In the genomic region with DNA sequence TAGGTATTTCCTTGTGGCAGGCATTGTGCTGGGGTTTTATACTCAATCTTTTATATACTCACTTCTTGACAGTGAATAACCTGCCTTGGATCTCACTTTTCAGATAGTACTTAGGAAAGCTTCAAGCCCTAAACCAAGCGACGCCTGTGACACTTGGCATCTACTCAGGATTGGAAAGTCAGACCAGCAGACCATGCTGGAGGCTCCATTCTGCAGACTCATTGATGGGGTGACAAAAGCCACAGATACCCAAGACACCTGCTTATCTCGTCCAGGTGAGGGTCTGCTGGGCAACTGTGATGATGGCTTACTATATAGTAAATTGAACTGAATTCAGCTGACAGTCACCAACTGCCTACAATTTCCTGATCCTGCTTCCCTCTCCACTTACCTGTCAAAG, we compare ENCODE assay signal across 32 cellular contexts.
"Had no signal": no experiment of that assay in that cellular context is flagged by ENCODE, and none has a peak within 500 bp of the region (broad histone marks: within the 10 kb centered on the region; RNA-seq: fewer than 3 reads in every experiment).

No MANE protein-coding gene starts in this region.

- H3K27ac ChIP-seq: ascending aorta, breast epithelium, cardiac muscle cell, colonic mucosa, dorsolateral prefrontal cortex, esophagus squamous epithelium, gastroesophageal sphincter had no signal

- H3K4me1 ChIP-seq: ascending aorta, breast epithelium, colonic mucosa, esophagus squamous epithelium, gastroesophageal sphincter had no signal

- ATAC-seq: activated CD4-positive, alpha-beta T cell treated with anti-CD3 and anti-CD28 coated beads for 36 hours; activated CD8-positive, alpha-beta T cell treated with anti-CD3 and anti-CD28 coated beads, Interleukin-2, amount 10 ng/mL, durations not matched to agents 7 days and 5 days; activated T-cell treated with anti-CD3 and anti-CD28 coated beads, Interleukin-2, amount 50 U/mL, for 4 hours; activated T-helper 17 cell treated with anti-CD3 and anti-CD28 coated beads, Interleukin-2, amount 50 U/mL, for 72 hours; effector memory CD8-positive, alpha-beta T cell; gastroesophageal sphincter; T-helper 17 cell had no signal

- DNase-seq: activated CD4-positive, alpha-beta memory T cell treated with anti-CD3 and anti-CD28 coated beads for 36 hours; activated CD4-positive, alpha-beta T cell treated with anti-CD3 and anti-CD28 coated beads for 36 hours; activated CD4-positive, alpha-beta T cell treated with anti-CD3 and anti-CD28 coated beads, Interleukin-2, amount 10 ng/mL, durations not matched to agents 24 days and 14 days; activated CD4-positive, CD25-positive, alpha-beta regulatory T cell; activated CD4-positive, CD25-positive, alpha-beta regulatory T cell treated with anti-CD3 and anti-CD28 coated beads, Interleukin-2, amount 50 U/mL, for 72 hours; activated CD8-positive, alpha-beta T cell treated with anti-CD3 and anti-CD28 coated beads, Interleukin-2, amount 10 ng/mL, durations not matched to agents 7 days and 5 days; activated effector memory CD4-positive, alpha-beta T cell treated with Interleukin-2 at 50 U/mL for 16 hours; activated gamma-delta T cell treated with Interleukin-2 at 50 U/mL for 16 hours; activated naive CD4-positive, alpha-beta T cell treated with Interleukin-2 at 50 U/mL for 16 hours; activated naive CD8-positive, alpha-beta T cell treated with anti-CD3 and anti-CD28 coated beads, Interleukin-2, amount 10 ng/mL, durations not matched to agents 7 days and 5 days; activated T-cell treated with anti-CD3 and anti-CD28 coated beads, Interleukin-2, amount 50 U/mL, for 4 hours; central memory CD4-positive, alpha-beta T cell; cerebellar nuclear complex; colonic mucosa; dorsolateral prefrontal cortex; effector CD4-positive, alpha-beta T cell; effector memory CD8-positive, alpha-beta T cell; erythroblast; esophagus squamous epithelium; foreskin melanocyte; T-helper 1 cell; T-helper 17 cell; T1000 had no signal

- H3K27me3 ChIP-seq: ascending aorta, breast epithelium, colonic mucosa, esophagus squamous epithelium, gastroesophageal sphincter had no signal

- H3K9me3 ChIP-seq: ascending aorta, breast epithelium, colonic mucosa, esophagus squamous epithelium, gastroesophageal sphincter had no signal

- H3K36me3 ChIP-seq: ascending aorta, breast epithelium, cardiac muscle cell, colonic mucosa, esophagus squamous epithelium, gastroesophageal sphincter had no signal

- H3K4me1 Mint-ChIP-seq: activated CD4-positive, alpha-beta T cell treated with anti-CD3 and anti-CD28 coated beads for 36 hours; activated CD4-positive, alpha-beta T cell treated with anti-CD3 and anti-CD28 coated beads, Interleukin-2, amount 10 ng/mL, durations not matched to agents 24 days and 14 days; activated naive CD4-positive, alpha-beta T cell treated with anti-CD3 and anti-CD28 coated beads, Interleukin-2, amount 50 U/mL, for 24 hours; activated naive CD8-positive, alpha-beta T cell treated with anti-CD3 and anti-CD28 coated beads, Interleukin-2, amount 10 ng/mL, durations not matched to agents 7 days and 5 days; activated T-helper 17 cell treated with anti-CD3 and anti-CD28 coated beads, Interleukin-2, amount 50 U/mL, for 72 hours; brain; T-helper 17 cell had no signal

- H3K9me3 Mint-ChIP-seq: activated CD4-positive, alpha-beta memory T cell treated with anti-CD3 and anti-CD28 coated beads for 36 hours; activated CD4-positive, alpha-beta T cell treated with anti-CD3 and anti-CD28 coated beads, Interleukin-2, amount 10 ng/mL, durations not matched to agents 24 days and 14 days; activated naive CD4-positive, alpha-beta T cell treated with anti-CD3 and anti-CD28 coated beads, Interleukin-2, amount 50 U/mL, for 24 hours; activated naive CD8-positive, alpha-beta T cell treated with anti-CD3 and anti-CD28 coated beads, Interleukin-2, amount 10 ng/mL, durations not matched to agents 7 days and 5 days; activated T-cell treated with anti-CD3 and anti-CD28 coated beads, Interleukin-2, amount 50 U/mL, for 4 hours; activated T-helper 17 cell treated with anti-CD3 and anti-CD28 coated beads, Interleukin-2, amount 50 U/mL, for 72 hours; brain; dendritic cell treated with granulocyte-macrophage colony-stimulating factor and Interleukin-4, amounts not matched to agents 40 ng/mL and 50 ng/mL, for 4 days; effector memory CD8-positive, alpha-beta T cell; T-helper 2 cell treated with Interferon-gamma antibody and Interleukin-4, amounts not matched to agents 5 μg/mL and 100 μg/mL, for 36 hours had no signal

- H3K4me3 ChIP-seq: ascending aorta, breast epithelium, cardiac muscle cell, colonic mucosa, dorsolateral prefrontal cortex, esophagus squamous epithelium, gastroesophageal sphincter had no signal

- H3K4me3 Mint-ChIP-seq: activated CD4-positive, alpha-beta memory T cell treated with anti-CD3 and anti-CD28 coated beads for 36 hours; activated CD4-positive, alpha-beta T cell treated with anti-CD3 and anti-CD28 coated beads for 36 hours; activated CD4-positive, alpha-beta T cell treated with anti-CD3 and anti-CD28 coated beads, Interleukin-2, amount 10 ng/mL, durations not matched to agents 24 days and 14 days; activated CD8-positive, alpha-beta T cell treated with anti-CD3 and anti-CD28 coated beads, Interleukin-2, amount 10 ng/mL, durations not matched to agents 7 days and 5 days; activated naive CD4-positive, alpha-beta T cell treated with anti-CD3 and anti-CD28 coated beads, Interleukin-2, amount 50 U/mL, for 24 hours; activated naive CD8-positive, alpha-beta T cell treated with anti-CD3 and anti-CD28 coated beads, Interleukin-2, amount 10 ng/mL, durations not matched to agents 7 days and 5 days; activated T-cell treated with anti-CD3 and anti-CD28 coated beads, Interleukin-2, amount 50 U/mL, for 4 hours; activated T-helper 17 cell treated with anti-CD3 and anti-CD28 coated beads, Interleukin-2, amount 50 U/mL, for 72 hours; brain; dendritic cell treated with granulocyte-macrophage colony-stimulating factor and Interleukin-4, amounts not matched to agents 40 ng/mL and 50 ng/mL, for 4 days; effector memory CD8-positive, alpha-beta T cell; T-helper 17 cell; T-helper 2 cell treated with Interferon-gamma antibody and Interleukin-4, amounts not matched to agents 5 μg/mL and 100 μg/mL, for 36 hours had no signal

- H3K27ac Mint-ChIP-seq: activated CD4-positive, alpha-beta memory T cell treated with anti-CD3 and anti-CD28 coated beads for 36 hours; activated CD4-positive, alpha-beta T cell treated with anti-CD3 and anti-CD28 coated beads for 36 hours; activated CD4-positive, alpha-beta T cell treated with anti-CD3 and anti-CD28 coated beads, Interleukin-2, amount 10 ng/mL, durations not matched to agents 24 days and 14 days; activated CD8-positive, alpha-beta T cell treated with anti-CD3 and anti-CD28 coated beads, Interleukin-2, amount 10 ng/mL, durations not matched to agents 7 days and 5 days; activated naive CD4-positive, alpha-beta T cell treated with anti-CD3 and anti-CD28 coated beads, Interleukin-2, amount 50 U/mL, for 24 hours; activated naive CD8-positive, alpha-beta T cell treated with anti-CD3 and anti-CD28 coated beads, Interleukin-2, amount 10 ng/mL, durations not matched to agents 7 days and 5 days; activated T-helper 17 cell treated with anti-CD3 and anti-CD28 coated beads, Interleukin-2, amount 50 U/mL, for 72 hours; brain; dendritic cell treated with granulocyte-macrophage colony-stimulating factor and Interleukin-4, amounts not matched to agents 40 ng/mL and 50 ng/mL, for 4 days; effector memory CD8-positive, alpha-beta T cell; T-helper 17 cell; T-helper 2 cell treated with Interferon-gamma antibody and Interleukin-4, amounts not matched to agents 5 μg/mL and 100 μg/mL, for 36 hours had no signal

- H3K36me3 Mint-ChIP-seq: activated CD4-positive, alpha-beta memory T cell treated with anti-CD3 and anti-CD28 coated beads for 36 hours; activated naive CD4-positive, alpha-beta T cell treated with anti-CD3 and anti-CD28 coated beads, Interleukin-2, amount 50 U/mL, for 24 hours; activated naive CD8-positive, alpha-beta T cell treated with anti-CD3 and anti-CD28 coated beads, Interleukin-2, amount 10 ng/mL, durations not matched to agents 7 days and 5 days; brain had no signal
